ENCODE assay signal across 30 cellular contexts in the genomic region with DNA sequence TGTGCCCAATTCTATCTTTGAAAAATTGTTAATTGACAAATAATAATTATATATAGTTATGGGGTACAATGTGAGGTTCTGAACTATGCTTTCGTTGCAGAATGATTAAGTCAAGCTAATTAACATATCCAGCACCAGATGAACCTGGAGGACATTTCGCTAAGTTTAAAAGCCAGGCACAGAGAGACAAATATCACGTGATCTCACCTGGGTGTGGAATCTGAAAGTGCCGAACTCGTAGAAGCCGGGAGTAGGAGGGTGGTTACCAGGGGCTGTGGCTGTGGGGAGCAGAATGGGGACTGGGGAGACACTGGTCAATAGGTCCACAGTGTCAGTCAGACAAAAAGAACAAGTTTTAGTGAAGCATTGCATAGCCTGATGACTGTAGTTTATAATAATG.
"Had no signal": no experiment of that assay in that cellular context is flagged by ENCODE, and none has a peak within 500 bp of the region (broad histone marks: within the 10 kb centered on the region; RNA-seq: fewer than 3 reads in every experiment).

No MANE protein-coding gene starts in this region.

- H3K4me3 ChIP-seq: neural progenitor cell, ovary, psoas muscle, skin epidermis, suprapubic skin, testis, tibial artery, transverse colon, upper lobe of right lung, uterus had no signal

- ATAC-seq: naive thymus-derived CD4-positive, alpha-beta T cell; natural killer cell; psoas muscle; right cardiac atrium; sciatic nerve; stimulated activated memory B cell treated with anti-CD40 and anti-IgM and Interleukin-4, amounts not matched to agents 10 μg/mL and 1 μg/mL and 100 μg/mL, for 72 hours; stimulated activated naive CD8-positive, alpha-beta T cell treated with anti-CD3 and anti-CD28 coated beads, Interleukin-15, amount 100 ng/mL, for 72 hours; stimulated activated naive CD8-positive, alpha-beta T cell treated with anti-CD3 and anti-CD28 coated beads, Interleukin-15, Interleukin-2, amounts not matched to agents 100 U/mL and 50 U/mL, for 24 hours; upper lobe of right lung had no signal

- H3K27ac Mint-ChIP-seq: naive thymus-derived CD4-positive, alpha-beta T cell; natural killer cell; nephron; neural progenitor cell; progenitor cell of endocrine pancreas; stimulated activated memory B cell treated with anti-CD40 and anti-IgM and Interleukin-4, amounts not matched to agents 10 μg/mL and 1 μg/mL and 100 μg/mL, for 72 hours; stimulated activated naive CD8-positive, alpha-beta T cell treated with anti-CD3 and anti-CD28 coated beads, Interleukin-15, amount 100 ng/mL, for 72 hours; type B pancreatic cell had no signal

- H3K36me3 Mint-ChIP-seq: naive thymus-derived CD4-positive, alpha-beta T cell; natural killer cell; neural progenitor cell; stimulated activated memory B cell treated with anti-CD40 and anti-IgM and Interleukin-4, amounts not matched to agents 10 μg/mL and 1 μg/mL and 100 μg/mL, for 72 hours; type B pancreatic cell had no signal

- H3K9ac ChIP-seq: neural progenitor cell, parathyroid adenoma had no signal

- H3K9me3 Mint-ChIP-seq: natural killer cell; nephron; neural progenitor cell; stimulated activated naive CD8-positive, alpha-beta T cell treated with anti-CD3 and anti-CD28 coated beads, Interleukin-15, amount 100 ng/mL, for 72 hours; type B pancreatic cell had no signal

- H3K4me1 Mint-ChIP-seq: naive thymus-derived CD4-positive, alpha-beta T cell; natural killer cell; nephron; stimulated activated memory B cell treated with anti-CD40 and anti-IgM and Interleukin-4, amounts not matched to agents 10 μg/mL and 1 μg/mL and 100 μg/mL, for 72 hours; stimulated activated naive CD8-positive, alpha-beta T cell treated with anti-CD3 and anti-CD28 coated beads, Interleukin-15, amount 100 ng/mL, for 72 hours had no signal

- H3K9me3 ChIP-seq: ovary, psoas muscle, suprapubic skin, testis, tibial artery, transverse colon, upper lobe of right lung, uterus had no signal

- H3K27ac ChIP-seq: neural progenitor cell, ovary, parathyroid adenoma, psoas muscle, skin epidermis, suprapubic skin, testis, tibial artery, transverse colon, upper lobe of right lung, uterus had no signal

- H3K36me3 ChIP-seq: neural progenitor cell, ovary, suprapubic skin, tibial artery, transverse colon, upper lobe of right lung, uterus had no signal

- H3K4me2 ChIP-seq: neural progenitor cell had no signal

- H3K4me1 ChIP-seq: neural progenitor cell, parathyroid adenoma, psoas muscle, suprapubic skin, testis, tibial artery, transverse colon, upper lobe of right lung, uterus had no signal

- H3K4me3 Mint-ChIP-seq: naive thymus-derived CD4-positive, alpha-beta T cell; natural killer cell; nephron; neural progenitor cell; stimulated activated memory B cell treated with anti-CD40 and anti-IgM and Interleukin-4, amounts not matched to agents 10 μg/mL and 1 μg/mL and 100 μg/mL, for 72 hours; stimulated activated naive CD8-positive, alpha-beta T cell treated with anti-CD3 and anti-CD28 coated beads, Interleukin-15, amount 100 ng/mL, for 72 hours; type B pancreatic cell had no signal

- H3K79me2 ChIP-seq: parathyroid adenoma had no signal

- H3K27me3 ChIP-seq: neural progenitor cell, ovary, testis, tibial artery, upper lobe of right lung, uterus had no signal

- DNase-seq: naive thymus-derived CD4-positive, alpha-beta T cell; natural killer cell; occipital lobe; ovary; posterior cingulate gyrus; psoas muscle; right cardiac atrium; stimulated activated CD4-positive, alpha-beta T cell treated with anti-CD3 and anti-CD28 coated beads, Interleukin-15, amount 100 ng/mL, for 24 hours; stimulated activated CD4-positive, alpha-beta T cell treated with anti-CD3 and anti-CD28 coated beads, Interleukin-2, amount 100 ng/mL, for 24 hours; stimulated activated CD4-positive, alpha-beta T cell treated with anti-CD3 and anti-CD28 coated beads, Interleukin-2, amount 100 ng/mL, for 48 hours; stimulated activated CD4-positive, alpha-beta T cell treated with anti-CD3 and anti-CD28 coated beads, Interleukin-4, amount 100 ng/mL, for 4 hours; stimulated activated CD8-positive, alpha-beta memory T cell treated with anti-CD3 and anti-CD28 coated beads, Interleukin-4, amount 100 ng/mL, for 48 hours; stimulated activated naive CD4-positive, alpha-beta T cell; stimulated activated naive CD8-positive, alpha-beta T cell treated with anti-CD3 and anti-CD28 coated beads, Interleukin-15, amount 100 ng/mL, for 72 hours; stimulated activated naive CD8-positive, alpha-beta T cell treated with anti-CD3 and anti-CD28 coated beads, Interleukin-15, Interleukin-2, amounts not matched to agents 100 U/mL and 50 U/mL, for 24 hours; substantia nigra; testis; tibial artery; transverse colon; upper lobe of right lung; uterus had no signal

- H2AFZ ChIP-seq: neural progenitor cell, parathyroid adenoma had no signal
